ENCODE assay signal across 21 cellular contexts in genomic region chr15:42999201-42999779, GRCh38.
DNase-seq lines count a peak whose midpoint lies in the region; ATAC-seq and TF ChIP-seq lines count a peak whose summit lies in the region.
"Had no signal": no experiment of that assay in that cellular context is flagged by ENCODE, and none has a peak within 500 bp of the region (broad histone marks: within the 10 kb centered on the region; RNA-seq: fewer than 3 reads in every experiment).

No MANE protein-coding gene starts in this region.

- H3K27ac Mint-ChIP-seq in activated T-cell treated with anti-CD3 and anti-CD28 coated beads, Interleukin-2, amount 50 U/mL, for 72 hours, result peak overlapping the region; percentile 85
- no peak overlapping the region for H3K27ac Mint-ChIP-seq in activated T-cell treated with anti-CD3 and anti-CD28 coated beads, Interleukin-2, amount 50 U/mL, for 24 hours
- peak overlapping the region; percentile 69 for H3K27ac Mint-ChIP-seq in chondrocyte (ENCODE audit: unreplicated experiment)
- peak overlapping the region in 5 of 6 donors; percentile 33 to 82 (median 71) for H3K27ac Mint-ChIP-seq in naive B cell
- H3K27ac Mint-ChIP-seq: CD8-positive, alpha-beta T cell had no signal

- H3K36me3 ChIP-seq in esophagus squamous epithelium, result peaks cover 0 to 57% (median 0%) of the 10 kb centered on the region in 3 donors

- H3K9me3 Mint-ChIP-seq in activated T-cell treated with anti-CD3 and anti-CD28 coated beads, Interleukin-2, amount 50 U/mL, for 72 hours, result no peaks in the 10 kb centered on the region
- H3K9me3 Mint-ChIP-seq in activated T-cell treated with anti-CD3 and anti-CD28 coated beads, Interleukin-2, amount 50 U/mL, for 24 hours, result no peaks in the 10 kb centered on the region
- H3K9me3 Mint-ChIP-seq in chondrocyte (ENCODE audit: low read depth) (no peaks in the 10 kb centered on the region), naive B cell (peaks cover 0 to 2% (median 0%) of the 10 kb centered on the region in 7 donors)
- H3K9me3 Mint-ChIP-seq: CD8-positive, alpha-beta T cell had no signal

- no peak overlapping the region for H3K27ac ChIP-seq in esophagus squamous epithelium
- H3K27ac ChIP-seq: 22Rv1; BLaER1 treated with 17β-estradiol and CSF1 and Interleukin-3, amounts not matched to agents 10 nM and 100 nM; KMS-11 had no signal

- no peak for ATAC-seq in activated T-cell treated with anti-CD3 and anti-CD28 coated beads, Interleukin-2, amount 50 U/mL, for 72 hours (replicated peaks in 1 of 2)
- ATAC-seq in left ventricle myocardium superior (peak; percentile 85), naive B cell (ENCODE audit: low read depth in 2 of 2) (no peak), GM21528 (IDR thresholded peaks at IDR 0.05; ENCODE audit: low FRiP score, unreplicated experiment) (no peak)
- ATAC-seq: CD8-positive, alpha-beta T cell had no signal

- H3K4me3 Mint-ChIP-seq in activated T-cell treated with anti-CD3 and anti-CD28 coated beads, Interleukin-2, amount 50 U/mL, for 72 hours, result no peak overlapping the region
- H3K4me3 Mint-ChIP-seq in activated T-cell treated with anti-CD3 and anti-CD28 coated beads, Interleukin-2, amount 50 U/mL, for 24 hours, result no peak overlapping the region
- H3K4me3 Mint-ChIP-seq in chondrocyte (ENCODE audit: unreplicated experiment) (no peak overlapping the region), naive B cell (no peak overlapping the region)
- H3K4me3 Mint-ChIP-seq: CD8-positive, alpha-beta T cell had no signal

- H3K36me3 Mint-ChIP-seq in activated T-cell treated with anti-CD3 and anti-CD28 coated beads, Interleukin-2, amount 50 U/mL, for 72 hours (ENCODE audit: insufficient read depth in 2 of 2), result peaks cover 0 to 13% of the 10 kb centered on the region in 2 donors
- peaks cover 68% of the 10 kb centered on the region for H3K36me3 Mint-ChIP-seq in activated T-cell treated with anti-CD3 and anti-CD28 coated beads, Interleukin-2, amount 50 U/mL, for 24 hours (ENCODE audit: low read depth)
- H3K36me3 Mint-ChIP-seq in chondrocyte (ENCODE audit: low read depth) (peaks cover 14% of the 10 kb centered on the region), naive B cell (peaks cover 19 to 33% of the 10 kb centered on the region in 2 donors)

- H3K4me3 ChIP-seq in esophagus squamous epithelium, result no peak overlapping the region
- H3K4me3 ChIP-seq: BLaER1 treated with 17β-estradiol and CSF1 and Interleukin-3, amounts not matched to agents 10 nM and 100 nM had no signal

- no peak for TF ChIP-seq POLR2A in esophagus squamous epithelium (IDR thresholded peaks at IDR 0.05)

- no peaks in the 10 kb centered on the region for H3K9me3 ChIP-seq in esophagus squamous epithelium

- H3K4me1 Mint-ChIP-seq in activated T-cell treated with anti-CD3 and anti-CD28 coated beads, Interleukin-2, amount 50 U/mL, for 72 hours (ENCODE audit: low read depth), result no peaks in the 10 kb centered on the region
- H3K4me1 Mint-ChIP-seq in activated T-cell treated with anti-CD3 and anti-CD28 coated beads, Interleukin-2, amount 50 U/mL, for 24 hours (ENCODE audit: low read depth), result no peaks in the 10 kb centered on the region
- H3K4me1 Mint-ChIP-seq in chondrocyte (ENCODE audit: low read depth), result peaks cover 20% of the 10 kb centered on the region
- no peaks in the 10 kb centered on the region for H3K4me1 Mint-ChIP-seq in naive B cell

- intact Hi-C loops in left ventricle myocardium superior (cut with micrococcal nuclease) (no loop called here), esophagus squamous epithelium (cut with DNase I) (no loop called here)

- TF ChIP-seq CTCF in chondrocyte (IDR thresholded peaks at IDR 0.05) (no peak), esophagus squamous epithelium (IDR thresholded peaks at IDR 0.05) (no peak)

- no peak for DNase-seq in activated T-cell treated with anti-CD3 and anti-CD28 coated beads, Interleukin-2, amount 50 U/mL, for 72 hours
- no peak for DNase-seq in activated T-cell treated with anti-CD3 and anti-CD28 coated beads, Interleukin-2, amount 50 U/mL, for 24 hours
- no peak for DNase-seq in chondrocyte (ENCODE audit: low spot score)
- no peak for DNase-seq in left ventricle myocardium superior
- no peak for DNase-seq in naive B cell
- no peak for DNase-seq in OCI-M1 (lab: John Stamatoyannopoulos, UW)
- DNase-seq in esophagus squamous epithelium (lab: John Stamatoyannopoulos, UW), result no peak
- DNase-seq: ACHN; CD8-positive, alpha-beta T cell; GOT3; NCI-H1105; NCI-H146; NCI-H2081; NCI-H2171; NCI-H345; NCI-H524; NCI-H82 had no signal

- H3K27me3 ChIP-seq in esophagus squamous epithelium, result no peaks in the 10 kb centered on the region
- H3K27me3 ChIP-seq: BLaER1 treated with 17β-estradiol and CSF1 and Interleukin-3, amounts not matched to agents 10 nM and 100 nM had no signal

- WGBS in esophagus squamous epithelium, 2 donors, result 91 to 96% methylated on average over 3 to 4 of the region's 4 CpGs

- H3K27me3 Mint-ChIP-seq in activated T-cell treated with anti-CD3 and anti-CD28 coated beads, Interleukin-2, amount 50 U/mL, for 72 hours (ENCODE audit: low read depth), result no peaks in the 10 kb centered on the region
- H3K27me3 Mint-ChIP-seq in activated T-cell treated with anti-CD3 and anti-CD28 coated beads, Interleukin-2, amount 50 U/mL, for 24 hours, result no peaks in the 10 kb centered on the region
- no peaks in the 10 kb centered on the region for H3K27me3 Mint-ChIP-seq in chondrocyte (ENCODE audit: low read depth)
- H3K27me3 Mint-ChIP-seq in naive B cell, result no peaks in the 10 kb centered on the region

- H3K4me1 ChIP-seq in esophagus squamous epithelium, result no peaks in the 10 kb centered on the region
- H3K4me1 ChIP-seq: BLaER1 treated with 17β-estradiol and CSF1 and Interleukin-3, amounts not matched to agents 10 nM and 100 nM had no signal
